ENCODE assay signal across 16 cellular contexts in the genomic region with DNA sequence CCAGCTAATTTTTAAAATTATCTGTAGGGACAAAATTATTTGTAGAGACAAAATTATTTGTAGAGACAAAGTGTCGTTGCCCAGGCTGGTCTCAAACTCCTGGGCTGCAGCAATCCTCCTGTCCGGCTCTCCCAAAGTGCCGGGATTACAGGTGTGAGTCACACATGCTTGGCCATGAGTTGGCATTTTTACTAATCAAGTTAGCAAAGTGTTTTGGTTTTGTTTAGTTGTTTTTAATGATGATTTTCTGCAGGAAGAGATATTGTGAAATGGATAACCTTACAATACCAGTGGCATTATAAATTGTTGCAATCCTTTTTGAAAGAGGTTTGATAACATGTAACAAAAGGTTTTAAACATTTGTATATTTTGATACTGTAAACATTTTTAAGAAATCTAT.
DNase-seq lines count a peak whose midpoint lies in the region; TF ChIP-seq lines count a peak whose summit lies in the region.
"Had no signal": no experiment of that assay in that cellular context is flagged by ENCODE, and none has a peak within 500 bp of the region (broad histone marks: within the 10 kb centered on the region; RNA-seq: fewer than 3 reads in every experiment).

No MANE protein-coding gene starts in this region.

- 85% methylated on average over 3 of the region's 3 CpGs; no CpG with 5 or more reads in 1 of the 2 experiments for WGBS in mesodermal cell (ENCODE audit: insufficient coverage in 2 of 2), 2 experiments

- H3K4me3 ChIP-seq in choroid plexus epithelial cell (ENCODE audit: low read depth, low read length) (no peak overlapping the region), mesodermal cell (ENCODE audit: extremely low read depth, insufficient read depth, low read length, poor library complexity, severe bottlenecking) (no peak overlapping the region)
- H3K4me3 ChIP-seq: cardiac muscle cell, skin epidermis had no signal

- H3K27me3 Mint-ChIP-seq in activated CD4-positive, alpha-beta T cell treated with anti-CD3 and anti-CD28 coated beads, Interleukin-2, amount 10 ng/mL, durations not matched to agents 24 days and 14 days = no peaks in the 10 kb centered on the region
- H3K27me3 Mint-ChIP-seq: stimulated activated naive CD8-positive, alpha-beta T cell treated with anti-CD3 and anti-CD28 coated beads, Interleukin-15, Interleukin-2, amounts not matched to agents 100 ng/mL and 50 ng/mL, for 24 hours had no signal

- DNase-seq in ELR (ENCODE audit: low read depth) (peak; percentile 68), NCI-H226 (peak; percentile 61), choroid plexus epithelial cell (ENCODE audit: low read depth) (peak; percentile 3), GDM1 (lab: John Stamatoyannopoulos, UW) (no peak), NCI-H526 (lab: John Stamatoyannopoulos, UW) (no peak)
- DNase-seq in activated naive CD4-positive, alpha-beta T cell (lab: John Stamatoyannopoulos, UW) = no peak
- DNase-seq in activated CD4-positive, alpha-beta T cell treated with anti-CD3 and anti-CD28 coated beads, Interleukin-2, amount 10 ng/mL, durations not matched to agents 24 days and 14 days = no peak
- DNase-seq: DMS153, NCI-H1436, NCI-H524, SW 1271 had no signal

- intact Hi-C loops in activated CD4-positive, alpha-beta T cell treated with anti-CD3 and anti-CD28 coated beads, Interleukin-2, amount 10 ng/mL, durations not matched to agents 24 days and 14 days (cut with micrococcal nuclease) = no loop called here

- no peaks in the 10 kb centered on the region for H3K36me3 ChIP-seq in mesodermal cell (ENCODE audit: control insufficient read depth, insufficient read depth, low read length)
- H3K36me3 ChIP-seq: cardiac muscle cell had no signal

- no peaks in the 10 kb centered on the region for H3K9me3 Mint-ChIP-seq in activated CD4-positive, alpha-beta T cell treated with anti-CD3 and anti-CD28 coated beads, Interleukin-2, amount 10 ng/mL, durations not matched to agents 24 days and 14 days
- H3K9me3 Mint-ChIP-seq: stimulated activated naive CD8-positive, alpha-beta T cell treated with anti-CD3 and anti-CD28 coated beads, Interleukin-15, Interleukin-2, amounts not matched to agents 100 ng/mL and 50 ng/mL, for 24 hours; WTC11 had no signal

- peak overlapping the region; percentile 18 for H3K27ac ChIP-seq in mesodermal cell (ENCODE audit: low read depth, low read length, severe bottlenecking)
- H3K27ac ChIP-seq: cardiac muscle cell, skin epidermis had no signal

- H3K4me1 ChIP-seq in mesodermal cell (ENCODE audit: control insufficient read depth, insufficient read depth, low read length, poor library complexity, severe bottlenecking) = peaks cover 6% of the 10 kb centered on the region

- H3K36me3 Mint-ChIP-seq in activated CD4-positive, alpha-beta T cell treated with anti-CD3 and anti-CD28 coated beads, Interleukin-2, amount 10 ng/mL, durations not matched to agents 24 days and 14 days (ENCODE audit: low read depth) = no peaks in the 10 kb centered on the region
- H3K36me3 Mint-ChIP-seq: WTC11 had no signal

- H3K4me3 Mint-ChIP-seq in activated CD4-positive, alpha-beta T cell treated with anti-CD3 and anti-CD28 coated beads, Interleukin-2, amount 10 ng/mL, durations not matched to agents 24 days and 14 days = no peak overlapping the region
- H3K4me3 Mint-ChIP-seq: stimulated activated naive CD8-positive, alpha-beta T cell treated with anti-CD3 and anti-CD28 coated beads, Interleukin-15, Interleukin-2, amounts not matched to agents 100 ng/mL and 50 ng/mL, for 24 hours; WTC11 had no signal

- no peaks in the 10 kb centered on the region for H3K4me1 Mint-ChIP-seq in activated CD4-positive, alpha-beta T cell treated with anti-CD3 and anti-CD28 coated beads, Interleukin-2, amount 10 ng/mL, durations not matched to agents 24 days and 14 days
- H3K4me1 Mint-ChIP-seq: WTC11 had no signal

- no peak overlapping the region for H3K27ac Mint-ChIP-seq in activated CD4-positive, alpha-beta T cell treated with anti-CD3 and anti-CD28 coated beads, Interleukin-2, amount 10 ng/mL, durations not matched to agents 24 days and 14 days
- H3K27ac Mint-ChIP-seq: stimulated activated naive CD8-positive, alpha-beta T cell treated with anti-CD3 and anti-CD28 coated beads, Interleukin-15, Interleukin-2, amounts not matched to agents 100 ng/mL and 50 ng/mL, for 24 hours; WTC11 had no signal

- no peak for TF ChIP-seq CTCF in choroid plexus epithelial cell (conservative IDR thresholded peaks at IDR 0.05; ENCODE audit: low read depth, low read length)

- no peaks in the 10 kb centered on the region for H3K9me3 ChIP-seq in mesodermal cell (ENCODE audit: control insufficient read depth, low read length)

Comparison
In these comparisons a context has a peak if more than half of its experiments do, and no peak if none do; other contexts are left out.
1. DNase-seq: peak in ELR (single experiment), NCI-H226 (single experiment) and choroid plexus epithelial cell (single experiment); none in GDM1 (single experiment), NCI-H526 (0 of 2), activated naive CD4-positive, alpha-beta T cell (0 of 4) and activated CD4-positive, alpha-beta T cell treated with anti-CD3 and anti-CD28 coated beads, Interleukin-2, amount 10 ng/mL, durations not matched to agents 24 days and 14 days (single experiment).